In genomic region chr6:134373282-134373922, GRCh38 we compare ENCODE assay signal across 8 cellular contexts. TPM values are rescaled to one million over a fixed set of nuclear protein-coding genes. Genes with fewer than 3 reads are reported as not detected.
A peak's percentile ranks its signal among the peaks of the same experiment; 100 is the strongest.
DNase-seq lines count a peak whose midpoint lies in the region; ATAC-seq, FAIRE-seq and TF ChIP-seq lines count a peak whose summit lies in the region.

No MANE protein-coding gene starts in this region.

- H3K4me3 Mint-ChIP-seq in activated CD8-positive, alpha-beta T cell treated with anti-CD3 and anti-CD28 coated beads for 36 hours, result no peak overlapping the region
- H3K4me3 Mint-ChIP-seq in activated CD8-positive, alpha-beta T cell treated with anti-CD3 and anti-CD28 coated beads, Interleukin-2, amount 10 ng/mL, durations not matched to agents 7 days and 5 days, result no peak overlapping the region
- no peak overlapping the region for H3K4me3 Mint-ChIP-seq in effector memory CD8-positive, alpha-beta T cell

- BruUV-seq in OCI-LY7 (replicated peaks; lab: Mats Ljungman, UMichigan), result no TSS peak

- H3K36me3 Mint-ChIP-seq in activated CD8-positive, alpha-beta T cell treated with anti-CD3 and anti-CD28 coated beads for 36 hours (ENCODE audit: low read depth), result no peaks in the 10 kb centered on the region
- H3K36me3 Mint-ChIP-seq in activated CD8-positive, alpha-beta T cell treated with anti-CD3 and anti-CD28 coated beads, Interleukin-2, amount 10 ng/mL, durations not matched to agents 7 days and 5 days (ENCODE audit: low read depth), result no peaks in the 10 kb centered on the region
- no peaks in the 10 kb centered on the region for H3K36me3 Mint-ChIP-seq in effector memory CD8-positive, alpha-beta T cell (ENCODE audit: insufficient read depth)

- H3K9me3 ChIP-seq in OCI-LY7 (ENCODE audit: low read length) (no peaks in the 10 kb centered on the region), osteoblast (ENCODE audit: low read depth, low read length) (no peaks in the 10 kb centered on the region)

- no peaks in the 10 kb centered on the region for H3K9me3 Mint-ChIP-seq in activated CD8-positive, alpha-beta T cell treated with anti-CD3 and anti-CD28 coated beads for 36 hours
- no peaks in the 10 kb centered on the region for H3K9me3 Mint-ChIP-seq in activated CD8-positive, alpha-beta T cell treated with anti-CD3 and anti-CD28 coated beads, Interleukin-2, amount 10 ng/mL, durations not matched to agents 7 days and 5 days (ENCODE audit: insufficient read depth)
- H3K9me3 Mint-ChIP-seq in effector memory CD8-positive, alpha-beta T cell, result no peaks in the 10 kb centered on the region

- intact Hi-C loops in activated CD8-positive, alpha-beta T cell treated with anti-CD3 and anti-CD28 coated beads for 36 hours (cut with micrococcal nuclease), result no loop called here
- intact Hi-C loops in OCI-LY7 (cut with micrococcal nuclease; ENCODE audit: unreplicated experiment), result no loop called here

- no peak for TF ChIP-seq POLR2A in H54 (IDR thresholded peaks at IDR 0.05; ENCODE audit: low read depth, low read length)

- DNase-seq in activated CD8-positive, alpha-beta T cell treated with anti-CD3 and anti-CD28 coated beads for 36 hours, result peak; percentile 45
- DNase-seq in activated CD8-positive, alpha-beta T cell treated with anti-CD3 and anti-CD28 coated beads, Interleukin-2, amount 10 ng/mL, durations not matched to agents 7 days and 5 days, result no peak
- DNase-seq in OCI-LY7 (ENCODE audit: low spot score) (peak; percentile 39), osteoblast (ENCODE audit: insufficient read length, low spot score, missing footprints) (no peak), H54 (ENCODE audit: insufficient read length, low spot score) (no peak)
- no peak for DNase-seq in effector memory CD8-positive, alpha-beta T cell
- DNase-seq in activated CD4-positive, CD25-positive, alpha-beta regulatory T cell treated with anti-CD3 and anti-CD28 coated beads, Interleukin-2, amount 50 U/mL, for 72 hours, result no peak

- H4K20me1 ChIP-seq in OCI-LY7 (ENCODE audit: insufficient read depth, low read length) (no peaks in the 10 kb centered on the region), osteoblast (ENCODE audit: insufficient read depth, low read length) (no peaks in the 10 kb centered on the region)

- POLR2A ChIA-PET in activated CD8-positive, alpha-beta T cell treated with anti-CD3 and anti-CD28 coated beads for 36 hours (lab: Charles Lee), result interaction anchor here (0.5 to 1.5 kb wide), 3 partner anchors 9 to 223 kb away, joined by 3 read pairs; no protein-coding TSS in a partner anchor
- POLR2A ChIA-PET in activated CD8-positive, alpha-beta T cell treated with anti-CD3 and anti-CD28 coated beads, Interleukin-2, amount 10 ng/mL, durations not matched to agents 7 days and 5 days (lab: Charles Lee), result no interaction called here
- POLR2A ChIA-PET in OCI-LY7 (lab: Charles Lee), result interaction anchor here (0.6 to 1.9 kb wide), 7 partner anchors 8 to 79 kb away, joined by 3 to 6 read pairs (median 3); no protein-coding TSS in a partner anchor

- CTCF ChIA-PET in activated CD8-positive, alpha-beta T cell treated with anti-CD3 and anti-CD28 coated beads for 36 hours (lab: Charles Lee), result interaction anchor here (1.0 to 1.5 kb wide), 4 partner anchors 64 to 268 kb away, joined by 3 to 4 read pairs (median 3); no protein-coding TSS in a partner anchor
- CTCF ChIA-PET in activated CD8-positive, alpha-beta T cell treated with anti-CD3 and anti-CD28 coated beads, Interleukin-2, amount 10 ng/mL, durations not matched to agents 7 days and 5 days (lab: Charles Lee), result interaction anchor here (0.7 to 1.6 kb wide), 4 partner anchors 10 to 199 kb away, joined by 3 to 4 read pairs (median 3); no protein-coding TSS in a partner anchor
- CTCF ChIA-PET in OCI-LY7 (lab: Charles Lee; ENCODE audit: unreplicated experiment), result no interaction called here

- no peaks in the 10 kb centered on the region for H3K79me2 ChIP-seq in OCI-LY7 (ENCODE audit: insufficient read depth, low read depth, low read length)
- H3K79me2 ChIP-seq in osteoblast (ENCODE audit: insufficient read depth, low read length), result no peaks in the 10 kb centered on the region

- TF ChIP-seq CTCF in activated CD8-positive, alpha-beta T cell treated with anti-CD3 and anti-CD28 coated beads for 36 hours (IDR thresholded peaks at IDR 0.05), result no peak
- TF ChIP-seq CTCF in OCI-LY7 (conservative IDR thresholded peaks at IDR 0.05; ENCODE audit: low read length) (no peak), osteoblast (IDR thresholded peaks at IDR 0.05; ENCODE audit: extremely low read depth, low read depth, low read length) (no peak)

- FAIRE-seq in H54 (lab: Jason Lieb, UNC), result no peak

- H3K9me2 ChIP-seq in OCI-LY7 (ENCODE audit: insufficient read depth, low read length), result 0 out of 2 replicates have a peak, but pooled peaks cover 3% of the 10 kb centered on the region

- H3K4me2 ChIP-seq in OCI-LY7 (ENCODE audit: low read length) (peak overlapping the region; percentile 32; the same call in 1 of the 2 replicates), osteoblast (ENCODE audit: insufficient read depth, low read length) (peak overlapping the region; percentile 74)

- peak; percentile 80 for ATAC-seq in activated CD8-positive, alpha-beta T cell treated with anti-CD3 and anti-CD28 coated beads for 36 hours
- ATAC-seq in activated CD8-positive, alpha-beta T cell treated with anti-CD3 and anti-CD28 coated beads, Interleukin-2, amount 10 ng/mL, durations not matched to agents 7 days and 5 days, result no peak
- ATAC-seq in HG02840 (IDR thresholded peaks at IDR 0.05; ENCODE audit: low FRiP score, unreplicated experiment), result peak; percentile 95
- peak; percentile 29 for ATAC-seq in effector memory CD8-positive, alpha-beta T cell (replicated peaks)

- H3K27me3 ChIP-seq in osteoblast (ENCODE audit: insufficient read depth, low read length), result no peaks in the 10 kb centered on the region

- no peaks in the 10 kb centered on the region for H3K27me3 Mint-ChIP-seq in activated CD8-positive, alpha-beta T cell treated with anti-CD3 and anti-CD28 coated beads for 36 hours
- no peaks in the 10 kb centered on the region for H3K27me3 Mint-ChIP-seq in activated CD8-positive, alpha-beta T cell treated with anti-CD3 and anti-CD28 coated beads, Interleukin-2, amount 10 ng/mL, durations not matched to agents 7 days and 5 days (ENCODE audit: low read depth)
- peaks cover 5 to 14% of the 10 kb centered on the region in 2 donors for H3K27me3 Mint-ChIP-seq in effector memory CD8-positive, alpha-beta T cell

- H3K27ac ChIP-seq in OCI-LY7 (ENCODE audit: low read depth, low read length, poor library complexity, severe bottlenecking), result no peak overlapping the region
- peak overlapping the region; percentile 89 for H3K27ac ChIP-seq in osteoblast (ENCODE audit: low read depth, low read length)

- H2AFZ ChIP-seq in OCI-LY7 (ENCODE audit: low read length) (peak overlapping the region; percentile 78; the same call in 1 of the 2 replicates), osteoblast (ENCODE audit: low read length) (no peak overlapping the region)

- peak overlapping the region; percentile 60 for H3K27ac Mint-ChIP-seq in activated CD8-positive, alpha-beta T cell treated with anti-CD3 and anti-CD28 coated beads for 36 hours
- H3K27ac Mint-ChIP-seq in activated CD8-positive, alpha-beta T cell treated with anti-CD3 and anti-CD28 coated beads, Interleukin-2, amount 10 ng/mL, durations not matched to agents 7 days and 5 days, result no peak overlapping the region
- no peak overlapping the region for H3K27ac Mint-ChIP-seq in effector memory CD8-positive, alpha-beta T cell

- no peak overlapping the region for H3K4me3 ChIP-seq in OCI-LY7 (ENCODE audit: low read depth, low read length, poor library complexity, severe bottlenecking)
- H3K4me3 ChIP-seq in osteoblast (ENCODE audit: insufficient read depth, low read length), result peak overlapping the region; percentile 39

- H3K36me3 ChIP-seq in OCI-LY7 (ENCODE audit: insufficient read depth, low read length) (no peaks in the 10 kb centered on the region), osteoblast (ENCODE audit: insufficient read depth, low read length) (no peaks in the 10 kb centered on the region)

- peaks cover 29% of the 10 kb centered on the region for H3K4me1 Mint-ChIP-seq in activated CD8-positive, alpha-beta T cell treated with anti-CD3 and anti-CD28 coated beads for 36 hours (ENCODE audit: low read depth)
- peaks cover 24% of the 10 kb centered on the region for H3K4me1 Mint-ChIP-seq in activated CD8-positive, alpha-beta T cell treated with anti-CD3 and anti-CD28 coated beads, Interleukin-2, amount 10 ng/mL, durations not matched to agents 7 days and 5 days (ENCODE audit: low read depth)
- H3K4me1 Mint-ChIP-seq in effector memory CD8-positive, alpha-beta T cell (ENCODE audit: low read depth in 2 of 2), result no peaks in the 10 kb centered on the region

- peaks cover 8% of the 10 kb centered on the region for H3K4me1 ChIP-seq in OCI-LY7 (ENCODE audit: insufficient read depth, low read length, poor library complexity, severe bottlenecking)
- peaks cover 23% of the 10 kb centered on the region for H3K4me1 ChIP-seq in osteoblast (ENCODE audit: insufficient read depth, low read length)

RNA-seq across cellular contexts. Expression of gene SGK1, which starts 55.5 kb away (rescaled TPM):
- total RNA-seq in activated CD8-positive, alpha-beta T cell treated with anti-CD3 and anti-CD28 coated beads for 36 hours, result 10 to 100 TPM; 46.4 to 53.4 TPM
- total RNA-seq in activated CD8-positive, alpha-beta T cell treated with anti-CD3 and anti-CD28 coated beads, Interleukin-2, amount 10 ng/mL, durations not matched to agents 7 days and 5 days, result 10 to 100 TPM; 21.2 to 23.2 TPM
- total RNA-seq in OCI-LY7 (2014; rRNA removed; shearing (Covaris generic)), result 26.6 and 27.6 TPM in 2 replicates
- 5.2 and 7.4 TPM in 2 replicates for total RNA-seq in OCI-LY7 (2022)
- 69.8 and 91.6 TPM in 2 replicates for total RNA-seq in osteoblast

Comparison
In these comparisons a context has a peak if more than half of its experiments do, and no peak if none do; other contexts are left out.
1. DNase-seq: peak in activated CD8-positive, alpha-beta T cell treated with anti-CD3 and anti-CD28 coated beads for 36 hours (single experiment) and OCI-LY7 (single experiment); none in activated CD8-positive, alpha-beta T cell treated with anti-CD3 and anti-CD28 coated beads, Interleukin-2, amount 10 ng/mL, durations not matched to agents 7 days and 5 days (single experiment), effector memory CD8-positive, alpha-beta T cell (0 of 3), osteoblast (single experiment), H54 (single experiment) and activated CD4-positive, CD25-positive, alpha-beta regulatory T cell treated with anti-CD3 and anti-CD28 coated beads, Interleukin-2, amount 50 U/mL, for 72 hours (single experiment).